Comparison of ENCODE assay signal across 21 cellular contexts in the genomic region with DNA sequence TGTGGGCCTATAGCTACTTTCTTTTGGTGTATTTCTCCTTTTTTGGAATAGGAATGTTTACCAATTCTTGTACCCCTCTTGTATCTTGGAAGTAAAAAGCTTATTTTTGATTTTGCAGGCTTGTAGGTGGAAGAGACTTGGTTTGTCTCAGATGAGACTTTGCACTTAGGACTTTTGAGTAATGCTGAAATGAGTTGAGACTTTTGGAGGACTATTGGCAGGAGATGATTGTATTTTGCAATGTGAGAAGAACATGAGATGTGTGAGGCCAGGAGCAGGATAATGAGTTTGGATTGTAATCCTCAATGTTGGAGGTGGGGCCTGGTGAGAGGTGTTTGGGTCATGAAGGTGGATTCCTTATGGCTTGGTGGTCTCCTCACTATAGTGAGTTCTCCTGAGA.
"Had no signal": no experiment of that assay in that cellular context is flagged by ENCODE, and none has a peak within 500 bp of the region (broad histone marks: within the 10 kb centered on the region; RNA-seq: fewer than 3 reads in every experiment).

No MANE protein-coding gene starts in this region.

- ATAC-seq: effector memory CD8-positive, alpha-beta T cell; esophagus mucosa; foreskin keratinocyte; gastrocnemius medialis; gastroesophageal sphincter; heart left ventricle; heart right ventricle had no signal

- DNase-seq: colonic mucosa; cortex of kidney; dermis blood vessel endothelial cell; dorsolateral prefrontal cortex; effector CD4-positive, alpha-beta T cell; effector CD8-positive, alpha-beta T cell; effector memory CD4-positive, alpha-beta T cell; effector memory CD8-positive, alpha-beta T cell; endodermal cell; erythroblast; esophagus squamous epithelium; foreskin fibroblast; foreskin keratinocyte; foreskin melanocyte; gastrocnemius medialis; glutamatergic neuron; head of caudate nucleus; heart left ventricle; heart right ventricle had no signal
